12 cellular contexts compared by ENCODE assay signal in the genomic region with DNA sequence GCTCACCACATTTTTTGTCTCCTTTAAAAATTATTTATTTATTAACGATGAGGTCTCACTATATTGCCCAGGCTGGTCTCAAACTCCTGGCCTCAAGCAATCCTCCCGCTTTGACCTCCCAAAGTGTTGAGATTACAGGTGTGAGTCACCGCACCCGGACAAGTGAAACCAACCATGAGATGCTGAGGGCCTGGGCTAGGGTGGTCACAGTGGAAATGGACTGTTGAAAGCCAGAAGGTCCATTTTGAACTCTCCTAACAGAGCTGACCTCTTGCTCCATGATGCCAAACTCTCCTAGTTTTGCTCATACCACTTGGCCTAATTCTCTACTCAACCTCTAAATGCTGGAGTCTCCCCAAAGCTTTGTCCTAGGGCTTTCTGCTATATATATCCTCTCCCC.
DNase-seq lines count a peak whose midpoint lies in the region; ATAC-seq, FAIRE-seq and TF ChIP-seq lines count a peak whose summit lies in the region.
"Had no signal": no experiment of that assay in that cellular context is flagged by ENCODE, and none has a peak within 500 bp of the region (broad histone marks: within the 10 kb centered on the region; RNA-seq: fewer than 3 reads in every experiment).

No MANE protein-coding gene starts in this region.

- POLR2A ChIA-PET in K562 (lab: Yijun Ruan, JAX), result interaction anchor here (1.0 kb wide), 1 partner anchor 12 kb away, joined by 7 read pairs; no protein-coding TSS in a partner anchor

- no peaks in the 10 kb centered on the region for H3K9me3 Mint-ChIP-seq in activated T-cell treated with anti-CD3 and anti-CD28 coated beads, Interleukin-2, amount 50 U/mL, for 24 hours
- no peaks in the 10 kb centered on the region for H3K9me3 Mint-ChIP-seq in stimulated activated naive CD8-positive, alpha-beta T cell treated with anti-CD3 and anti-CD28 coated beads, Interleukin-15, amount 100 ng/mL, for 72 hours

- no peaks in the 10 kb centered on the region; the same call in 2 of the 3 replicates for H3K36me3 ChIP-seq in K562 (ENCODE audit: control insufficient read depth, insufficient read depth, low read length)

- in situ Hi-C loops in K562 (cut with MboI), result no loop called here

- H4K20me1 ChIP-seq in K562 (replicated peaks; ENCODE audit: control insufficient read depth, insufficient read depth, low read length), result 0 out of 2 replicates have a peak, but pooled peaks cover 10% of the 10 kb centered on the region

- DNase-seq in activated T-cell treated with anti-CD3 and anti-CD28 coated beads, Interleukin-2, amount 50 U/mL, for 24 hours, result no peak
- DNase-seq in activated T-cell treated with anti-CD3 and anti-CD28 coated beads, Interleukin-2, amount 50 U/mL, for 48 hours, result no peak
- no peak for DNase-seq in K562 (ENCODE audit: extremely low read depth in 1 of 4, low spot score in 3 of 4)
- DNase-seq in stimulated activated naive CD8-positive, alpha-beta T cell treated with anti-CD3 and anti-CD28 coated beads, Interleukin-15, amount 100 ng/mL, for 72 hours, result no peak
- no peak for DNase-seq in GM12891 (ENCODE audit: insufficient read length, low spot score)
- DNase-seq in inferior parietal cortex (ENCODE audit: extremely low spot score), result no peak
- no peak for DNase-seq in SKM-1 treated with dmso at 0.1 percent for 144 hours (lab: John Stamatoyannopoulos, UW; ENCODE audit: unreplicated experiment)
- DNase-seq: body of pancreas, left colon, NCI-H1436, right cardiac atrium had no signal

- H3K4me3 ChIP-seq in K562, result no peak overlapping the region
- H3K4me3 ChIP-seq: body of pancreas had no signal

- H3K27me3 Mint-ChIP-seq in activated T-cell treated with anti-CD3 and anti-CD28 coated beads, Interleukin-2, amount 50 U/mL, for 24 hours, result no peaks in the 10 kb centered on the region
- no peaks in the 10 kb centered on the region for H3K27me3 Mint-ChIP-seq in stimulated activated naive CD8-positive, alpha-beta T cell treated with anti-CD3 and anti-CD28 coated beads, Interleukin-15, amount 100 ng/mL, for 72 hours

- no peak for FAIRE-seq in K562 (lab: Jason Lieb, UNC)
- FAIRE-seq in GM12891 (lab: Jason Lieb, UNC), result no peak

- no peak overlapping the region for H3K27ac ChIP-seq in K562 (ENCODE audit: extremely low read depth, low read depth, low read length)

- no peak for TF ChIP-seq POLR2A in K562 (conservative IDR thresholded peaks at IDR 0.05)
- TF ChIP-seq POLR2A in GM12891 (IDR thresholded peaks at IDR 0.05; ENCODE audit: low read depth, low read length), result no peak

- no peak overlapping the region for H3K9ac ChIP-seq in K562 (ENCODE audit: insufficient read depth in 1 of 2, low read depth in 2 of 2, low read length in 2 of 2)

- no peak for TF ChIP-seq CTCF in K562 (IDR thresholded peaks at IDR 0.05 in 2 of 3, conservative IDR thresholded peaks at IDR 0.05 in 1 of 3; ENCODE audit: insufficient read depth in 2 of 3, low read depth in 1 of 3, low read length in 3 of 3)

- H3K4me3 Mint-ChIP-seq in activated T-cell treated with anti-CD3 and anti-CD28 coated beads, Interleukin-2, amount 50 U/mL, for 24 hours, result no peak overlapping the region
- H3K4me3 Mint-ChIP-seq in stimulated activated naive CD8-positive, alpha-beta T cell treated with anti-CD3 and anti-CD28 coated beads, Interleukin-15, amount 100 ng/mL, for 72 hours, result peak overlapping the region; percentile 24 to 55

- peak overlapping the region; percentile 20 for H3K27ac Mint-ChIP-seq in activated T-cell treated with anti-CD3 and anti-CD28 coated beads, Interleukin-2, amount 50 U/mL, for 24 hours
- H3K27ac Mint-ChIP-seq in stimulated activated naive CD8-positive, alpha-beta T cell treated with anti-CD3 and anti-CD28 coated beads, Interleukin-15, amount 100 ng/mL, for 72 hours, result peak overlapping the region in 1 of 2 donors; percentile 29

- H3K36me3 Mint-ChIP-seq in activated T-cell treated with anti-CD3 and anti-CD28 coated beads, Interleukin-2, amount 50 U/mL, for 24 hours (ENCODE audit: low read depth), result no peaks in the 10 kb centered on the region

- no TSS peak for BruUV-seq in K562 (replicated peaks; lab: Mats Ljungman, UMichigan)

- peaks cover 14% of the 10 kb centered on the region for H3K79me2 ChIP-seq in K562 (ENCODE audit: control insufficient read depth, insufficient read depth, low read length)

- CTCF ChIA-PET in K562 (lab: Yijun Ruan, JAX; ENCODE audit: low intra/inter-chr PET ratio), result no interaction called here

- no peak for TF ChIP-seq EP300 in K562 (IDR thresholded peaks at IDR 0.05; ENCODE audit: low read length)

- H3K4me1 ChIP-seq in K562 (replicated peaks in 1 of 2; ENCODE audit: control insufficient read depth in 2 of 2, insufficient read depth in 2 of 2, low read length in 2 of 2), result peaks cover 17 to 20% of the 10 kb centered on the region in 2 experiments

- no peaks in the 10 kb centered on the region for H3K27me3 ChIP-seq in K562 (ENCODE audit: control insufficient read depth in 2 of 2, insufficient read depth in 2 of 2, low read length in 2 of 2)
- H3K27me3 ChIP-seq: body of pancreas had no signal

- ATAC-seq in HG03432 (IDR thresholded peaks at IDR 0.05; ENCODE audit: unreplicated experiment), result peak; percentile 1
- ATAC-seq in K562, result no peak
- ATAC-seq in stimulated activated naive CD8-positive, alpha-beta T cell treated with anti-CD3 and anti-CD28 coated beads, Interleukin-15, amount 100 ng/mL, for 72 hours, result no peak
- ATAC-seq: body of pancreas, left colon, right cardiac atrium had no signal

- intact Hi-C loops in K562 (cut with micrococcal nuclease), result loop anchor here (10.0 kb wide), 1 partner anchor 278 kb away; no protein-coding TSS in a partner anchor

- H3K4me1 Mint-ChIP-seq in activated T-cell treated with anti-CD3 and anti-CD28 coated beads, Interleukin-2, amount 50 U/mL, for 24 hours (ENCODE audit: low read depth), result peaks cover 73% of the 10 kb centered on the region
- H3K4me1 Mint-ChIP-seq in stimulated activated naive CD8-positive, alpha-beta T cell treated with anti-CD3 and anti-CD28 coated beads, Interleukin-15, amount 100 ng/mL, for 72 hours, result peaks cover 76% of the 10 kb centered on the region

- no peak overlapping the region for H3K4me2 ChIP-seq in K562 (ENCODE audit: insufficient read depth, low read length)

- H2AFZ ChIP-seq in K562 (ENCODE audit: low read depth, low read length), result no peak overlapping the region

- no peaks in the 10 kb centered on the region for H3K9me3 ChIP-seq in K562 (replicated peaks; ENCODE audit: control insufficient read depth, insufficient read depth, low read depth, low read length)
- H3K9me3 ChIP-seq: body of pancreas had no signal

- TF ChIP-seq RAD21 in K562 (CRISPR knock-in tag; conservative IDR thresholded peaks at IDR 0.05 in 1 of 2, IDR thresholded peaks at IDR 0.05 in 1 of 2), result no peak

- WGBS in K562 (ENCODE audit: insufficient coverage, low coverage, missing lambda C conversion rate), result 60% methylated on average over 4 of the region's 4 CpGs

- no peaks in the 10 kb centered on the region for H3K9me1 ChIP-seq in K562 (ENCODE audit: control insufficient read depth, insufficient read depth, low read length)

TF ChIP-seq in K562, 482 proteins besides CTCF, POLR2A, EP300 and RAD21 (continues in another document):
- no peak for TF ChIP-seq ZNF134 (CRISPR knock-in tag; conservative IDR thresholded peaks at IDR 0.05)
- 0 out of 2 replicates have a peak, but pooled peaks have one; percentile 23 for TF ChIP-seq FOSL1 (tag; conservative IDR thresholded peaks at IDR 0.05)
- TF ChIP-seq, protein P1, sequence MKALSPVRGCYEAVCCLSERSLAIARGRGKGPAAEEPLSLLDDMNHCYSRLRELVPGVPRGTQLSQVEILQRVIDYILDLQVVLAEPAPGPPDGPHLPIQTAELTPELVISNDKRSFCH (CRISPR knock-in tag; IDR thresholded peaks at IDR 0.05), result no peak
- TF ChIP-seq, protein P1 (tag; IDR thresholded peaks at IDR 0.05), result no peak
- no peak for TF ChIP-seq HSF4 (CRISPR knock-in tag; IDR thresholded peaks at IDR 0.05; ENCODE audit: borderline replicate concordance)
- no peak for TF ChIP-seq MAFG (tag; conservative IDR thresholded peaks at IDR 0.05)
- no peak for TF ChIP-seq ZEB2 (IDR thresholded peaks at IDR 0.05)
- TF ChIP-seq GTF2E2 (tag; IDR thresholded peaks at IDR 0.05), result no peak

TF ChIP-seq in GM12891, 5 proteins besides CTCF, POLR2A, EP300 and RAD21:
- no peak for TF ChIP-seq SPI1 (IDR thresholded peaks at IDR 0.05; ENCODE audit: low read depth, low read length)
- no peak for TF ChIP-seq TAF1 (IDR thresholded peaks at IDR 0.05; ENCODE audit: low read depth, low read length)
- TF ChIP-seq POLR2AphosphoS5 (IDR thresholded peaks at IDR 0.05; ENCODE audit: low read depth, low read length), result no peak
- no peak for TF ChIP-seq PAX5 (IDR thresholded peaks at IDR 0.05; ENCODE audit: insufficient read depth, low read length, severe bottlenecking)
